Comparison of ENCODE assay signal across 1 cellular context in genomic region chr14:103594265-103594664, GRCh38.
TF ChIP-seq lines count a peak whose summit lies in the region.

No MANE protein-coding gene starts in this region.

TF ChIP-seq in H1, 55 proteins besides CTCF, POLR2A, EP300 and RAD21:
- TF ChIP-seq CHD2 (IDR thresholded peaks at IDR 0.05; ENCODE audit: low read length) (no peak), RXRA (IDR thresholded peaks at IDR 0.05; ENCODE audit: insufficient read depth, low read depth, low read length) (no peak), GTF2F1 (IDR thresholded peaks at IDR 0.05; ENCODE audit: borderline replicate concordance, low read depth, low read length) (no peak), POLR2AphosphoS5 (IDR thresholded peaks at IDR 0.05; ENCODE audit: low read depth, low read length) (no peak), SUZ12 (IDR thresholded peaks at IDR 0.05; ENCODE audit: low read length) (no peak), CEBPB (IDR thresholded peaks at IDR 0.05; ENCODE audit: low read depth, low read length) (no peak), POU5F1 (IDR thresholded peaks at IDR 0.05; ENCODE audit: low read depth, low read length) (no peak), JUN (IDR thresholded peaks at IDR 0.05; ENCODE audit: low read depth, low read length) (no peak), CHD7 (IDR thresholded peaks at IDR 0.05; ENCODE audit: insufficient replicate concordance, low read length) (no peak), KDM5A (IDR thresholded peaks at IDR 0.05; ENCODE audit: low read length) (no peak), NANOG (IDR thresholded peaks at IDR 0.05; ENCODE audit: insufficient read depth, low read depth, low read length, poor library complexity, severe bottlenecking) (no peak), TAF7 (optimal IDR thresholded peaks at IDR 0.05; ENCODE audit: borderline replicate concordance, low read depth, low read length) (no peak)
- TF ChIP-seq, protein P1, sequence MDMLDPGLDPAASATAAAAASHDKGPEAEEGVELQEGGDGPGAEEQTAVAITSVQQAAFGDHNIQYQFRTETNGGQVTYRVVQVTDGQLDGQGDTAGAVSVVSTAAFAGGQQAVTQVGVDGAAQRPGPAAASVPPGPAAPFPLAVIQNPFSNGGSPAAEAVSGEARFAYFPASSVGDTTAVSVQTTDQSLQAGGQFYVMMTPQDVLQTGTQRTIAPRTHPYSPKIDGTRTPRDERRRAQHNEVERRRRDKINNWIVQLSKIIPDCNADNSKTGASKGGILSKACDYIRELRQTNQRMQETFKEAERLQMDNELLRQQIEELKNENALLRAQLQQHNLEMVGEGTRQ (IDR thresholded peaks at IDR 0.05; ENCODE audit: low read length) = no peak
- TF ChIP-seq, protein P2, sequence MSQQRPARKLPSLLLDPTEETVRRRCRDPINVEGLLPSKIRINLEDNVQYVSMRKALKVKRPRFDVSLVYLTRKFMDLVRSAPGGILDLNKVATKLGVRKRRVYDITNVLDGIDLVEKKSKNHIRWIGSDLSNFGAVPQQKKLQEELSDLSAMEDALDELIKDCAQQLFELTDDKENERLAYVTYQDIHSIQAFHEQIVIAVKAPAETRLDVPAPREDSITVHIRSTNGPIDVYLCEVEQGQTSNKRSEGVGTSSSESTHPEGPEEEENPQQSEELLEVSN (IDR thresholded peaks at IDR 0.05) = no peak
TF ChIP-seq in H1: peak in this region for 0.
